10 cellular contexts compared by ENCODE assay signal in genomic region chr19:18587561-18587960, GRCh38. TPM values are rescaled to one million over a fixed set of nuclear protein-coding genes. Genes with fewer than 3 reads are reported as not detected.
DNase-seq lines count a peak whose midpoint lies in the region; ATAC-seq, FAIRE-seq and TF ChIP-seq lines count a peak whose summit lies in the region.
"Had no signal": no experiment of that assay in that cellular context is flagged by ENCODE, and none has a peak within 500 bp of the region (broad histone marks: within the 10 kb centered on the region; RNA-seq: fewer than 3 reads in every experiment).

No MANE protein-coding gene starts in this region.

- H3K9me3 ChIP-seq in NT2/D1 (ENCODE audit: insufficient read depth, low read length) (peaks cover 4% of the 10 kb centered on the region; the same call in 1 of the 2 replicates), endothelial cell of umbilical vein (replicated peaks; ENCODE audit: control insufficient read depth, insufficient read depth, low read length) (no peaks in the 10 kb centered on the region), skeletal muscle tissue (ENCODE audit: control insufficient read depth in 3 of 3, low read length in 3 of 3) (no peaks in the 10 kb centered on the region)

- in situ Hi-C loops in brain microvascular endothelial cell (cut with HindIII; ENCODE audit: low pct_ligation_motif_present, low sequenced_read_pairs), result loop anchor here (25.0 kb wide), 1 partner anchor 275 kb away; no protein-coding TSS in a partner anchor

- no peaks in the 10 kb centered on the region for H3K79me2 ChIP-seq in endothelial cell of umbilical vein (ENCODE audit: control insufficient read depth, insufficient read depth, low read length)

- H2AFZ ChIP-seq in endothelial cell of umbilical vein (ENCODE audit: low read depth, low read length), result peak overlapping the region; percentile 92

- intact Hi-C loops in endothelial cell of umbilical vein (cut with micrococcal nuclease), result no loop called here

- H3K4me2 ChIP-seq in endothelial cell of umbilical vein (ENCODE audit: insufficient read depth, low read length), result no peak overlapping the region

- TF ChIP-seq CTCF in endothelial cell of umbilical vein (IDR thresholded peaks at IDR 0.05; ENCODE audit: extremely low read depth in 1 of 2, insufficient read depth in 1 of 2, low read depth in 1 of 2, low read length in 2 of 2) (no peak), brain microvascular endothelial cell (IDR thresholded peaks at IDR 0.05; ENCODE audit: low read depth, low read length, missing control alignments) (no peak)

- no peaks in the 10 kb centered on the region for H3K9me1 ChIP-seq in endothelial cell of umbilical vein (replicated peaks; ENCODE audit: control insufficient read depth, extremely low read depth, insufficient read depth, low read length)

- peaks cover 36% of the 10 kb centered on the region for H3K4me1 Mint-ChIP-seq in T-helper 1 cell treated with Interleukin-12 subunit alpha and Interleukin-12 subunit beta and Interleukin-4 antibody, amounts not matched to agents 30 μg/mL and 1 μg/mL, for 36 hours (ENCODE audit: low read depth)

- dilution Hi-C loops in endothelial cell of umbilical vein (cut with MboI; ENCODE audit: extremely low pct_ligation_motif_present, low sequenced_read_pairs), result no loop called here

- no peak for ATAC-seq in GM18517 (IDR thresholded peaks at IDR 0.05; ENCODE audit: unreplicated experiment)
- ATAC-seq in HG03025 (IDR thresholded peaks at IDR 0.05; ENCODE audit: low FRiP score, unreplicated experiment), result no peak

- no peak overlapping the region for H3K27ac ChIP-seq in endothelial cell of umbilical vein (ENCODE audit: insufficient read depth, low read depth, low read length)
- no peak overlapping the region for H3K27ac ChIP-seq in skeletal muscle tissue (ENCODE audit: low read depth, low read length)
- no peak overlapping the region for H3K27ac ChIP-seq in brain microvascular endothelial cell
- H3K27ac ChIP-seq: epithelial cell of prostate had no signal

- CTCF ChIA-PET in endothelial cell of umbilical vein (lab: Charles Lee), result interaction anchor here (1.2 to 3.4 kb wide), 12 partner anchors 8 to 352 kb away, joined by 3 to 24 read pairs (median 10); partner anchors contain the start of genes KXD1 and UBA52

- H3K27ac Mint-ChIP-seq in T-helper 1 cell treated with Interleukin-12 subunit alpha and Interleukin-12 subunit beta and Interleukin-4 antibody, amounts not matched to agents 30 μg/mL and 1 μg/mL, for 36 hours, result peak overlapping the region; percentile 95

- peaks cover 11% of the 10 kb centered on the region for H3K36me3 Mint-ChIP-seq in T-helper 1 cell treated with Interleukin-12 subunit alpha and Interleukin-12 subunit beta and Interleukin-4 antibody, amounts not matched to agents 30 μg/mL and 1 μg/mL, for 36 hours (ENCODE audit: low read depth)

- FAIRE-seq in endothelial cell of umbilical vein (lab: Jason Lieb, UNC), result no peak

- DNase-seq in T-helper 1 cell (no peak), NT2/D1 (ENCODE audit: low read depth, low spot score) (no peak), endothelial cell of umbilical vein (ENCODE audit: low read depth, low spot score) (no peak), brain microvascular endothelial cell (no peak)

- no peaks in the 10 kb centered on the region for H3K27me3 ChIP-seq in NT2/D1 (ENCODE audit: insufficient read depth, insufficient read length)
- no peaks in the 10 kb centered on the region for H3K27me3 ChIP-seq in endothelial cell of umbilical vein (ENCODE audit: control insufficient read depth in 2 of 2, insufficient read depth in 2 of 2, low read length in 2 of 2)
- no peaks in the 10 kb centered on the region for H3K27me3 ChIP-seq in skeletal muscle tissue (ENCODE audit: control insufficient read depth in 3 of 3, insufficient read depth in 3 of 3, low read length in 3 of 3)
- H3K27me3 ChIP-seq in brain microvascular endothelial cell (replicated peaks), result no peaks in the 10 kb centered on the region

- H3K36me3 ChIP-seq in NT2/D1 (ENCODE audit: insufficient read depth, insufficient read length, low read length), result peaks cover 13% of the 10 kb centered on the region
- peaks cover 0 to 2% of the 10 kb centered on the region in 2 experiments for H3K36me3 ChIP-seq in endothelial cell of umbilical vein (ENCODE audit: control insufficient read depth in 2 of 2, extremely low read depth in 1 of 2, insufficient read depth in 2 of 2, low read length in 2 of 2)
- H3K36me3 ChIP-seq in skeletal muscle tissue (ENCODE audit: control insufficient read depth in 3 of 3, insufficient read depth in 3 of 3, low read length in 3 of 3), result peaks cover 3 to 13% (median 6%) of the 10 kb centered on the region in 3 donors
- peaks cover 6% of the 10 kb centered on the region for H3K36me3 ChIP-seq in brain microvascular endothelial cell (replicated peaks)

- POLR2A ChIA-PET in endothelial cell of umbilical vein (lab: Charles Lee), result no interaction called here

- H3K9me3 Mint-ChIP-seq in T-helper 1 cell treated with Interleukin-12 subunit alpha and Interleukin-12 subunit beta and Interleukin-4 antibody, amounts not matched to agents 30 μg/mL and 1 μg/mL, for 36 hours, result no peaks in the 10 kb centered on the region

- peak overlapping the region; percentile 88 for H3K4me3 Mint-ChIP-seq in T-helper 1 cell treated with Interleukin-12 subunit alpha and Interleukin-12 subunit beta and Interleukin-4 antibody, amounts not matched to agents 30 μg/mL and 1 μg/mL, for 36 hours

- BruUV-seq in endothelial cell of umbilical vein (replicated peaks; lab: Mats Ljungman, UMichigan), result no TSS peak

- H3K27me3 Mint-ChIP-seq in T-helper 1 cell treated with Interleukin-12 subunit alpha and Interleukin-12 subunit beta and Interleukin-4 antibody, amounts not matched to agents 30 μg/mL and 1 μg/mL, for 36 hours (ENCODE audit: low read depth), result no peaks in the 10 kb centered on the region

- H3K4me3 ChIP-seq in NT2/D1 (ENCODE audit: insufficient read length, low read depth) (peak overlapping the region; percentile 95), endothelial cell of umbilical vein (replicated peaks in 1 of 3; ENCODE audit: insufficient read depth in 1 of 3, low read depth in 1 of 3, low read length in 3 of 3) (no peak overlapping the region), skeletal muscle tissue (ENCODE audit: low read length in 3 of 3) (peak overlapping the region in 2 of 3 donors; percentile 76 to 87), brain microvascular endothelial cell (ENCODE audit: low read depth, low read length) (no peak overlapping the region)

- H3K4me1 ChIP-seq in NT2/D1 (ENCODE audit: insufficient read depth, insufficient read length) (peaks cover 9% of the 10 kb centered on the region), endothelial cell of umbilical vein (ENCODE audit: control insufficient read depth, extremely low read depth, insufficient read depth, low read length) (peaks cover 15% of the 10 kb centered on the region), skeletal muscle tissue (ENCODE audit: control insufficient read depth in 3 of 3, insufficient read depth in 3 of 3, low read length in 3 of 3) (peaks cover 28 to 36% (median 33%) of the 10 kb centered on the region in 3 donors)

- TF ChIP-seq POLR2A in endothelial cell of umbilical vein (IDR thresholded peaks at IDR 0.05; ENCODE audit: low read depth, low read length), result no peak

- no peaks in the 10 kb centered on the region for H4K20me1 ChIP-seq in endothelial cell of umbilical vein (replicated peaks; ENCODE audit: control insufficient read depth, extremely low read depth, insufficient read depth, low read length)

- H3K9ac ChIP-seq in NT2/D1 (ENCODE audit: insufficient read length, low read depth) (peak overlapping the region; percentile 97), endothelial cell of umbilical vein (replicated peaks; ENCODE audit: extremely low read depth, insufficient read depth, low read length) (no peak overlapping the region), skeletal muscle tissue (ENCODE audit: low read depth in 1 of 3, low read length in 3 of 3) (peak overlapping the region in 1 of 3 donors; percentile 84)

RNA-seq across cellular contexts. Expression of gene REX1BD, which starts 1.0 kb away (rescaled TPM):
- total RNA-seq in endothelial cell of umbilical vein, result 64.0 and 64.4 TPM in 2 replicates
- 90.9 and 115 TPM in 2 replicates for polyA plus RNA-seq in endothelial cell of umbilical vein
- polyA plus RNA-seq in endothelial cell of umbilical vein (2011; cell fraction: cytosol; rRNA removed), result 43.9 and 61.4 TPM in 2 replicates
- polyA plus RNA-seq in endothelial cell of umbilical vein (2011; cell fraction: nucleus; rRNA removed), result 123 and 146 TPM in 2 replicates
- polyA plus RNA-seq in endothelial cell of umbilical vein (2012), result 48.8 and 72.1 TPM in 2 replicates
- polyA minus RNA-seq in endothelial cell of umbilical vein, result 6.2 and 12.6 TPM in 2 replicates
- polyA minus RNA-seq in endothelial cell of umbilical vein (2011; cell fraction: cytosol; rRNA and poly(A)+ RNA removed), result 21.3 TPM
- polyA minus RNA-seq in endothelial cell of umbilical vein (2011; cell fraction: nucleus; rRNA and poly(A)+ RNA removed), result 6.5 and 10.3 TPM in 2 replicates
- 26.6 TPM for total RNA-seq in skeletal muscle tissue

RNA-seq across cellular contexts. Expression of gene UBA52, which starts 15.9 kb away (rescaled TPM):
- total RNA-seq in endothelial cell of umbilical vein, result 1,218 and 1,221 TPM in 2 replicates
- polyA plus RNA-seq in endothelial cell of umbilical vein, result 3,506 and 3,571 TPM in 2 replicates
- polyA plus RNA-seq in endothelial cell of umbilical vein (2011; cell fraction: cytosol; rRNA removed), result 2,771 and 2,866 TPM in 2 replicates
- 575 and 662 TPM in 2 replicates for polyA plus RNA-seq in endothelial cell of umbilical vein (2011; cell fraction: nucleus; rRNA removed)
- polyA plus RNA-seq in endothelial cell of umbilical vein (2012), result 2,341 and 2,861 TPM in 2 replicates
- 1,836 and 1,951 TPM in 2 replicates for polyA minus RNA-seq in endothelial cell of umbilical vein
- polyA minus RNA-seq in endothelial cell of umbilical vein (2011; cell fraction: cytosol; rRNA and poly(A)+ RNA removed), result 681 TPM
- polyA minus RNA-seq in endothelial cell of umbilical vein (2011; cell fraction: nucleus; rRNA and poly(A)+ RNA removed), result 118 and 161 TPM in 2 replicates
- total RNA-seq in skeletal muscle tissue, result 905 TPM

RNA-seq across cellular contexts. Expression of gene CRLF1, which starts 19.0 kb away (rescaled TPM):
- total RNA-seq in endothelial cell of umbilical vein, result not detected in 2 replicates
- 0.18 and 0.37 TPM in 2 replicates for polyA plus RNA-seq in endothelial cell of umbilical vein
- polyA plus RNA-seq in endothelial cell of umbilical vein (2011; cell fraction: cytosol; rRNA removed), result 0.11 and 0.19 TPM in 2 replicates
- polyA plus RNA-seq in endothelial cell of umbilical vein (2011; cell fraction: nucleus; rRNA removed), result not detected in 2 replicates
- polyA plus RNA-seq in endothelial cell of umbilical vein (2012), result 1.6 and 2.4 TPM in 2 replicates
- polyA minus RNA-seq in endothelial cell of umbilical vein, result 0.49 TPM in 1 of 2 replicates, not detected in the other
- not detected for polyA minus RNA-seq in endothelial cell of umbilical vein (2011; cell fraction: cytosol; rRNA and poly(A)+ RNA removed)
- not detected in 2 replicates for polyA minus RNA-seq in endothelial cell of umbilical vein (2011; cell fraction: nucleus; rRNA and poly(A)+ RNA removed)
- total RNA-seq in skeletal muscle tissue, result 2.6 TPM
- total RNA-seq: pulmonary artery endothelial cell had no signal

RNA-seq across cellular contexts. Expression of gene TMEM59L, which starts 25.1 kb away (rescaled TPM):
- total RNA-seq in endothelial cell of umbilical vein (0.25 and 0.97 TPM in 2 replicates), skeletal muscle tissue (2.1 TPM)
- polyA plus RNA-seq in endothelial cell of umbilical vein, result 0.43 and 0.60 TPM in 2 replicates
- polyA plus RNA-seq in endothelial cell of umbilical vein (2011; cell fraction: cytosol; rRNA removed), result 0.14 and 0.25 TPM in 2 replicates
- 2.0 and 2.1 TPM in 2 replicates for polyA plus RNA-seq in endothelial cell of umbilical vein (2011; cell fraction: nucleus; rRNA removed)
- 0.83 and 0.90 TPM in 2 replicates for polyA plus RNA-seq in endothelial cell of umbilical vein (2012)
- polyA minus RNA-seq in endothelial cell of umbilical vein, result 0.27 TPM in 1 of 2 replicates, not detected in the other
- polyA minus RNA-seq in endothelial cell of umbilical vein (2011; cell fraction: cytosol; rRNA and poly(A)+ RNA removed), result not detected
- not detected in 2 replicates for polyA minus RNA-seq in endothelial cell of umbilical vein (2011; cell fraction: nucleus; rRNA and poly(A)+ RNA removed)

RNA-seq across cellular contexts. Expression of gene KXD1, which starts 29.9 kb away (rescaled TPM):
- total RNA-seq in endothelial cell of umbilical vein (127 and 134 TPM in 2 replicates), skeletal muscle tissue (36.0 TPM)
- polyA plus RNA-seq in endothelial cell of umbilical vein, result 186 and 236 TPM in 2 replicates
- polyA plus RNA-seq in endothelial cell of umbilical vein (2011; cell fraction: cytosol; rRNA removed), result 181 and 184 TPM in 2 replicates
- polyA plus RNA-seq in endothelial cell of umbilical vein (2011; cell fraction: nucleus; rRNA removed), result 119 and 122 TPM in 2 replicates
- polyA plus RNA-seq in endothelial cell of umbilical vein (2012), result 121 and 147 TPM in 2 replicates
- 136 and 138 TPM in 2 replicates for polyA minus RNA-seq in endothelial cell of umbilical vein
- polyA minus RNA-seq in endothelial cell of umbilical vein (2011; cell fraction: cytosol; rRNA and poly(A)+ RNA removed), result 54.0 TPM
- polyA minus RNA-seq in endothelial cell of umbilical vein (2011; cell fraction: nucleus; rRNA and poly(A)+ RNA removed), result 24.3 and 32.2 TPM in 2 replicates

Comparison
In these comparisons a context has a peak if more than half of its experiments do, and no peak if none do; other contexts are left out.
1. H3K4me3 ChIP-seq: peak in NT2/D1 (single experiment) and skeletal muscle tissue (2 of 3); none in endothelial cell of umbilical vein (0 of 3) and brain microvascular endothelial cell (single experiment).